Comparison of ENCODE assay signal across 1 cellular context in the genomic region with DNA sequence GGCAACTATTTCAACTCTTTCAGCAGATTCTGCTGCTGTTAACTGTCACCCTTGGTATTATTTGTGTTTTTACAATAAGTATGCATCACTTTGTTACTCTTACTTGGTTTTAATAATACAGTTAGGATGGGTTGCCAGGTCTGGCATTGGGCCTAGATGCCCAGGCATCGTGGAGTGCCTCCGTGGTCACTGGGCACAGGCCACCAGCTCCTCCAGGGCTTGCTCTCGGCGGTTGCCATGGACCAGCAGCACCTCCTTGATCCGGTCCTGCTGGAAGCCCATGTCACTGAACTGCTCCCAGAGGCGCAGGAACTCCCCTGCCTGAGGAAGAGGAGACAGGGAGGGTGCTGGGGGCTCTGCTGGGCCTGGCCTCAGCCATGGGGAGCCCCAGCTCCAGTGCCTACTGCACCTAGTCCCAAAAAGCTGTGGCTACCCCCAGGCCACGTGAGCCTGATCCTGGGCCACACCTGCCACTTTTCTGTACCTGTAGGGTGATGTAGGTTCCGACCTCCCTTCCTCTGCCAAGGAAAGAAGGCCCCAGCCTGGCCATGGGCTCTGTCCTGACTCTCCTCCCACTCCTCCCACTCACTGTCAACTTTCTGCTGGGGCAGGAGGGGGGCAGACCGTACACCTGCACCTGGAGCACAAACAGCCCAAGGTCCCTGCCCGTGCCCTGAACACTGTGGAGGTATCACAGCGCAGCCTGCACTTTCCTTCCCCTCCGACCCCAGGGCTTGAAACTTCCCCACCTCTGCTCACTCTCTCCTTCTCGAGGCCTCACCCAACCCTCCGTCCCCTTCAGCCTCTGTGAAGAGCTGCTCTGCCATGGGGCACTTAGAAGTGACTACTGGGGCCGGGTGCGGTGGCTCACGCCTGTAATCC.
TF ChIP-seq lines count a peak whose summit lies in the region.

No MANE protein-coding gene starts in this region.

TF ChIP-seq in WTC11, 78 proteins besides CTCF, POLR2A, EP300 and RAD21 (continued from another document):
- TF ChIP-seq ATF2 (CRISPR knock-in tag; IDR thresholded peaks at IDR 0.05; ENCODE audit: borderline replicate concordance, low read depth) (no peak), SMAD3 (CRISPR knock-in tag; IDR thresholded peaks at IDR 0.05; ENCODE audit: borderline replicate concordance) (no peak), ZNF317 (CRISPR knock-in tag; IDR thresholded peaks at IDR 0.05; ENCODE audit: borderline replicate concordance, low read depth) (no peak), OVOL2 (CRISPR knock-in tag; IDR thresholded peaks at IDR 0.05; ENCODE audit: borderline replicate concordance) (no peak), IRF2 (CRISPR knock-in tag; IDR thresholded peaks at IDR 0.05; ENCODE audit: borderline replicate concordance, low read depth) (no peak), ZNF263 (CRISPR knock-in tag; IDR thresholded peaks at IDR 0.05; ENCODE audit: low read depth) (no peak), FOXP1 (CRISPR knock-in tag; IDR thresholded peaks at IDR 0.05; ENCODE audit: borderline replicate concordance) (no peak)
- TF ChIP-seq, protein P1, sequence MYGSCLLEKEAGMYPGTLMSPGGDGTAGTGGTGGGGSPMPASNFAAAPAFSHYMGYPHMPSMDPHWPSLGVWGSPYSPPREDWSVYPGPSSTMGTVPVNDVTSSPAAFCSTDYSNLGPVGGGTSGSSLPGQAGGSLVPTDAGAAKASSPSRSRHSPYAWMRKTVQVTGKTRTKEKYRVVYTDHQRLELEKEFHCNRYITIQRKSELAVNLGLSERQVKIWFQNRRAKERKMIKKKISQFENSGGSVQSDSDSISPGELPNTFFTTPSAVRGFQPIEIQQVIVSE (CRISPR knock-in tag; IDR thresholded peaks at IDR 0.05; ENCODE audit: borderline replicate concordance) = no peak
TF ChIP-seq in WTC11: peak in this region for 0.
